ENCODE assay signal across 10 cellular contexts in the genomic region with DNA sequence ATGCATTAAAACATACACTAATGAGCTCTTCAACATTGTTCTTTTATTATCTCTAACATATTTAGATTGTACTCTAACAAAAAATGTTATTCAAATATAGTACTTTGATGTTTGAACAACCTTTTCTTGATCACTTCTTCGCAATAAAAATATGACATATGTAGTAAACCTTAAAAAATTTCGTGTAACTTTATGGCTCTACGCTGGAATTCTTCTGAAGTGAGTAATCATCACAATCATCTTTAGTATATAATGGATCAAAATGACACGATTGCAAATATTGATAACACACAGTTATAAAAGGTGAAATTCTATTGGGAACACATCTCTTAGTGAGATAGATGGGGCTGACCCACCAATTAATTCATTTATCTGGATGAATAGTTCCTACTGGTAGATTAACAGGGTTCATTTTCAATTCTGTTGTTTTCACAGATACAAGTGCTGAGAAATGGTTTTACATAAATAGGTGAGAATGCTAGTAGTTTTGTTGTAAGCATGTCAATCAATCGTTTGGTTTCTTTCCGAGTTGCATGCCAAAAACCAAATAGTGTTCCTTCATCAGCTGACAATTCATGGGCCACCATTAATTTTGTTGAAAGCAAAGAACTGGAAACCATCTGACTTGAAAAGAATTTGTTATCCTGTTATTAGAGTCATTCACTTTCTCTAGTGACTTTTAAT. TPM values are rescaled to one million over a fixed set of nuclear protein-coding genes. Genes with fewer than 3 reads are reported as not detected.
DNase-seq lines count a peak whose midpoint lies in the region; ATAC-seq and TF ChIP-seq lines count a peak whose summit lies in the region.
"Had no signal": no experiment of that assay in that cellular context is flagged by ENCODE, and none has a peak within 500 bp of the region (broad histone marks: within the 10 kb centered on the region; RNA-seq: fewer than 3 reads in every experiment).

No MANE protein-coding gene starts in this region.

- H3K4me1 ChIP-seq in suprapubic skin, result peaks cover 31% of the 10 kb centered on the region

- ATAC-seq in activated T-cell treated with anti-CD3 and anti-CD28 coated beads, Interleukin-2, amount 50 U/mL, for 4 hours, result no peak
- no peak for ATAC-seq in activated naive CD4-positive, alpha-beta T cell treated with anti-CD3 and anti-CD28 coated beads, Interleukin-2, amount 50 U/mL, for 72 hours
- no peak for ATAC-seq in GM21529 (IDR thresholded peaks at IDR 0.05; ENCODE audit: unreplicated experiment)

- H3K27me3 Mint-ChIP-seq in activated T-cell treated with anti-CD3 and anti-CD28 coated beads, Interleukin-2, amount 50 U/mL, for 4 hours (ENCODE audit: low read depth), result no peaks in the 10 kb centered on the region
- H3K27me3 Mint-ChIP-seq in immature natural killer cell (ENCODE audit: low read depth in 3 of 3), result peaks cover 10 to 14% (median 11%) of the 10 kb centered on the region in 3 donors

- H3K36me3 Mint-ChIP-seq in activated T-cell treated with anti-CD3 and anti-CD28 coated beads, Interleukin-2, amount 50 U/mL, for 4 hours (ENCODE audit: insufficient read depth), result peaks cover 22% of the 10 kb centered on the region
- peaks cover 15 to 16% of the 10 kb centered on the region in 2 donors for H3K36me3 Mint-ChIP-seq in activated naive CD4-positive, alpha-beta T cell treated with anti-CD3 and anti-CD28 coated beads, Interleukin-2, amount 50 U/mL, for 72 hours
- peaks cover 7 to 14% (median 13%) of the 10 kb centered on the region in 3 donors for H3K36me3 Mint-ChIP-seq in immature natural killer cell

- no peaks in the 10 kb centered on the region for H3K9me3 Mint-ChIP-seq in activated T-cell treated with anti-CD3 and anti-CD28 coated beads, Interleukin-2, amount 50 U/mL, for 4 hours
- H3K9me3 Mint-ChIP-seq in activated naive CD4-positive, alpha-beta T cell treated with anti-CD3 and anti-CD28 coated beads, Interleukin-2, amount 50 U/mL, for 72 hours, result no peaks in the 10 kb centered on the region
- no peaks in the 10 kb centered on the region for H3K9me3 Mint-ChIP-seq in immature natural killer cell

- H3K4me3 ChIP-seq in suprapubic skin, result peak overlapping the region; percentile 89

- H3K4me3 Mint-ChIP-seq in activated T-cell treated with anti-CD3 and anti-CD28 coated beads, Interleukin-2, amount 50 U/mL, for 4 hours, result peak overlapping the region; percentile 93
- peak overlapping the region; percentile 92 to 99 (median 95) for H3K4me3 Mint-ChIP-seq in immature natural killer cell

- no peak for TF ChIP-seq EP300 in suprapubic skin (IDR thresholded peaks at IDR 0.05)

- H3K4me1 Mint-ChIP-seq in activated T-cell treated with anti-CD3 and anti-CD28 coated beads, Interleukin-2, amount 50 U/mL, for 4 hours (ENCODE audit: low read depth), result peaks cover 39% of the 10 kb centered on the region
- H3K4me1 Mint-ChIP-seq in immature natural killer cell, result peaks cover 41 to 55% of the 10 kb centered on the region in 2 donors

- H3K9me3 ChIP-seq in suprapubic skin, result no peaks in the 10 kb centered on the region

- H3K27ac ChIP-seq in suprapubic skin, result peak overlapping the region; percentile 96

- TF ChIP-seq POLR2A in suprapubic skin (IDR thresholded peaks at IDR 0.05), result no peak

- DNase-seq in activated T-cell treated with anti-CD3 and anti-CD28 coated beads, Interleukin-2, amount 50 U/mL, for 4 hours, result no peak
- DNase-seq in activated T-cell treated with anti-CD3 and anti-CD28 coated beads, Interleukin-2, amount 50 U/mL, for 48 hours, result no peak
- DNase-seq in activated naive CD4-positive, alpha-beta T cell treated with anti-CD3 and anti-CD28 coated beads, Interleukin-2, amount 50 U/mL, for 72 hours (ENCODE audit: low spot score in 2 of 2), result no peak
- no peak for DNase-seq in immature natural killer cell
- DNase-seq in suprapubic skin (ENCODE audit: low spot score in 2 of 2), result no peak
- DNase-seq in NCI-H1092 treated with DMSO at 0.1 percent for 48 hours (lab: John Stamatoyannopoulos, UW), result no peak
- DNase-seq in activated CD4-positive, CD25-positive, alpha-beta regulatory T cell (lab: John Stamatoyannopoulos, UW), result no peak
- DNase-seq: NCI-H187 had no signal

- H3K27me3 ChIP-seq in suprapubic skin, result no peaks in the 10 kb centered on the region

- 52% methylated on average over 6 of the region's 6 CpGs for WGBS in suprapubic skin

- no peak for TF ChIP-seq CTCF in suprapubic skin (IDR thresholded peaks at IDR 0.05)

- H3K36me3 ChIP-seq in suprapubic skin, result peaks cover 9% of the 10 kb centered on the region

- H3K27ac Mint-ChIP-seq in activated naive CD4-positive, alpha-beta T cell treated with anti-CD3 and anti-CD28 coated beads, Interleukin-2, amount 50 U/mL, for 72 hours, result peak overlapping the region; percentile 99 to 100
- H3K27ac Mint-ChIP-seq in immature natural killer cell, result peak overlapping the region; percentile 98 to 100 (median 100)

RNA-seq across cellular contexts. Expression of gene ZMPSTE24, which starts 1.5 kb away (rescaled TPM):
- 10 to 100 TPM; 56.4 to 59.6 (median 59.5) TPM for total RNA-seq in activated T-cell treated with anti-CD3 and anti-CD28 coated beads, Interleukin-2, amount 50 U/mL, for 4 hours
- total RNA-seq in activated naive CD4-positive, alpha-beta T cell treated with anti-CD3 and anti-CD28 coated beads, Interleukin-2, amount 50 U/mL, for 72 hours, result 10 to 100 TPM; 21.4 to 34.7 TPM
- 10 to 100 TPM; 34.3 to 47.6 (median 41.0) TPM for polyA plus RNA-seq in immature natural killer cell
- 10 to 100 TPM; 30.3 to 42.2 (median 34.9) TPM for total RNA-seq in suprapubic skin

RNA-seq across cellular contexts. Expression of gene TMCO2, which starts 8.8 kb away (rescaled TPM):
- not detected for total RNA-seq in activated T-cell treated with anti-CD3 and anti-CD28 coated beads, Interleukin-2, amount 50 U/mL, for 4 hours
- total RNA-seq in activated naive CD4-positive, alpha-beta T cell treated with anti-CD3 and anti-CD28 coated beads, Interleukin-2, amount 50 U/mL, for 72 hours, result not detected
- polyA plus RNA-seq in immature natural killer cell, result not detected
- not detected for total RNA-seq in suprapubic skin
- polyA plus RNA-seq: esophagus had no signal
